22 cellular contexts compared by ENCODE assay signal in the genomic region with DNA sequence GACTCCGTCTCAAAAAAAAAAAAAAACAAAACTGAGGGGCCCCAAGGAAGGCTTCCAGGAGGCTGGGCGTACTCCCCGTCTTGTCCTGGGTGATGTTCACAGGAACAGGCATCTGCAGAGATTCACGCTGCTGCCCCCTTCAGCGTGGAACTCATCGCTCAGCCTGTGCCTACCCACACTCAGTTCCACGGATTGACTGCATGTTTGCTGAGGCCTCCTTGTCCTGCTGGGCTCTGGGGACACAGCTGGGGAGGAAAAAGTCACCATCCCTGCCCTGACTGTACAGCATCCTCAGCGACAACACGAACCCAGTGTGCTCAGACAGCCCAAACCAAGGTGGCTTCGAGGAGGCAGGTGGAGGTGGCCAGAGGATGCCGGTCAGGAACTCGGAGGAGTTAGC. TPM values are rescaled to one million over a fixed set of nuclear protein-coding genes. Genes with fewer than 3 reads are reported as not detected.
DNase-seq lines count a peak whose midpoint lies in the region; ATAC-seq, FAIRE-seq and TF ChIP-seq lines count a peak whose summit lies in the region.
"Had no signal": no experiment of that assay in that cellular context is flagged by ENCODE, and none has a peak within 500 bp of the region (broad histone marks: within the 10 kb centered on the region; RNA-seq: fewer than 3 reads in every experiment).

No MANE protein-coding gene starts in this region.

- H3K18ac ChIP-seq in H1 (ENCODE audit: extremely low read depth, low read length) = no peak overlapping the region; the same call in 1 of the 2 replicates

- DNase-seq in DMS53 (lab: John Stamatoyannopoulos, UW) (peak; percentile 9), DMS53 treated with DMSO at 0.1 percent for 48 hours (lab: John Stamatoyannopoulos, UW; ENCODE audit: unreplicated experiment) (no peak), HCT116 (ENCODE audit: low read depth, low spot score) (no peak), H1 (ENCODE audit: low read depth in 1 of 2, low spot score in 2 of 2) (no peak), osteoblast (ENCODE audit: insufficient read length, low spot score, missing footprints) (peak; percentile 50), superior temporal gyrus (ENCODE audit: extremely low spot score) (no peak), NCI-H2029 treated with DMSO at 0.1 percent for 48 hours (lab: John Stamatoyannopoulos, UW) (no peak)
- DNase-seq: CD4-positive, alpha-beta memory T cell; MM.1S; NCI-H1092; PC-3; RPMI8226; SHP77 treated with DMSO at 0.1 percent for 48 hours had no signal

- no peak overlapping the region for H2AK5ac ChIP-seq in H1 (ENCODE audit: low read depth, low read length)

- no peak for TF ChIP-seq POLR2A in HCT116 (IDR thresholded peaks at IDR 0.05; ENCODE audit: borderline replicate concordance, extremely low read depth, insufficient read depth, insufficient read length)
- no peak for TF ChIP-seq POLR2A in H1 (IDR thresholded peaks at IDR 0.05; ENCODE audit: control extremely low read depth in 1 of 2, low read depth in 2 of 2, low read length in 2 of 2)

- no peak overlapping the region for H3K56ac ChIP-seq in H1 (replicated peaks; ENCODE audit: insufficient read length, low read depth, low read length)

- intact Hi-C loops in HCT116 (cut with micrococcal nuclease) = no loop called here

- H2BK5ac ChIP-seq in H1 (ENCODE audit: low read depth, low read length) = no peak overlapping the region

- H3K4me2 ChIP-seq in HCT116 (ENCODE audit: low read length) = no peak overlapping the region
- no peak overlapping the region for H3K4me2 ChIP-seq in H1 (ENCODE audit: insufficient read depth in 1 of 2, low read depth in 2 of 2, low read length in 2 of 2)
- H3K4me2 ChIP-seq in osteoblast (ENCODE audit: insufficient read depth, low read length) = no peak overlapping the region

- H3K36me3 ChIP-seq in HCT116 (ENCODE audit: control insufficient read depth in 1 of 2, insufficient read depth in 2 of 2, low read length in 2 of 2) = no peaks in the 10 kb centered on the region
- no peaks in the 10 kb centered on the region for H3K36me3 ChIP-seq in H1 (ENCODE audit: control insufficient read depth in 2 of 4, insufficient read depth in 4 of 4, low read length in 3 of 4)
- H3K36me3 ChIP-seq in osteoblast (ENCODE audit: insufficient read depth, low read length) = no peaks in the 10 kb centered on the region
- H3K36me3 ChIP-seq: BE2C, HAP-1 had no signal

- H3K27ac ChIP-seq in HCT116 (ENCODE audit: low read depth, low read length) = no peak overlapping the region
- no peak overlapping the region for H3K27ac ChIP-seq in H1 (ENCODE audit: low read depth, low read length)
- no peak overlapping the region for H3K27ac ChIP-seq in osteoblast (ENCODE audit: low read depth, low read length)
- H3K27ac ChIP-seq: 22Rv1 had no signal

- POLR2A ChIA-PET in HCT116 (lab: Charles Lee) = no interaction called here
- POLR2A ChIA-PET in H1 (lab: Charles Lee; ENCODE audit: partially characterized antibody) = interaction anchor here (1.6 to 1.7 kb wide), 2 partner anchors 13 kb away, joined by 3 to 5 read pairs; no protein-coding TSS in a partner anchor

- TF ChIP-seq EP300 in H1 (IDR thresholded peaks at IDR 0.05; ENCODE audit: borderline replicate concordance in 1 of 2, low read depth in 2 of 2, low read length in 2 of 2) = no peak

- H4K8ac ChIP-seq in H1 (ENCODE audit: extremely low read depth, insufficient read depth, low read length) = peak overlapping the region; percentile 11; the same call in 1 of the 2 replicates

- BruUV-seq in HCT116 (replicated peaks; lab: Mats Ljungman, UMichigan) = no TSS peak

- no peak overlapping the region for H3K23ac ChIP-seq in H1 (ENCODE audit: insufficient read length)

- no peak overlapping the region for H2AFZ ChIP-seq in HCT116 (ENCODE audit: low read depth, low read length, poor library complexity, severe bottlenecking)
- H2AFZ ChIP-seq in H1 (ENCODE audit: low read length) = no peak overlapping the region
- no peak overlapping the region for H2AFZ ChIP-seq in osteoblast (ENCODE audit: low read length)

- RAD21 ChIA-PET in HCT116 (lab: Charles Lee; ENCODE audit: low non-redundant PET in 1 of 2, low total read pairs in 2 of 2, uncharacterized antibody in 2 of 2, unreplicated experiment in 2 of 2) = no interaction called here

- no peak for FAIRE-seq in H1 (lab: Jason Lieb, UNC)
- FAIRE-seq: GM12891, GM18507, HTR-8/SVneo had no signal

- peak overlapping the region; percentile 54 for H4K91ac ChIP-seq in H1 (replicated peaks; ENCODE audit: insufficient read length, low read length)

- ATAC-seq in HCT116 = peak; percentile 71
- ATAC-seq in GM18498 (IDR thresholded peaks at IDR 0.05; ENCODE audit: unreplicated experiment) = no peak
- ATAC-seq: PC-3 had no signal

- 79% methylated on average over 10 of the region's 12 CpGs; no CpG with 5 or more reads in 1 of the 2 experiments for WGBS in H1 (ENCODE audit: extremely low coverage in 1 of 2, insufficient coverage in 1 of 2, insufficient read length in 1 of 2, insufficient replicate concordance in 2 of 2, low coverage in 1 of 2, low lambda C conversion rate in 2 of 2, missing lambda C conversion rate in 1 of 2), 2 experiments

- no peaks in the 10 kb centered on the region for H3K9me2 ChIP-seq in HCT116 (ENCODE audit: insufficient read depth)

- no peak overlapping the region for H4K5ac ChIP-seq in H1 (ENCODE audit: insufficient read length, low read depth, low read length)

- H3K79me2 ChIP-seq in HCT116 (ENCODE audit: insufficient read depth, low read length) = no peaks in the 10 kb centered on the region
- H3K79me2 ChIP-seq in H1 (ENCODE audit: control insufficient read depth in 1 of 2, insufficient read depth in 2 of 2, low read length in 2 of 2) = no peaks in the 10 kb centered on the region
- no peaks in the 10 kb centered on the region for H3K79me2 ChIP-seq in osteoblast (ENCODE audit: insufficient read depth, low read length)

- H3K23me2 ChIP-seq in H1 (ENCODE audit: low read depth, low read length) = no peaks in the 10 kb centered on the region

- H3K27me3 ChIP-seq in HCT116 (ENCODE audit: insufficient read depth, low read length) = no peaks in the 10 kb centered on the region
- no peaks in the 10 kb centered on the region; a peak in 2 of 7 replicates for H3K27me3 ChIP-seq in H1 (replicated peaks in 1 of 4; ENCODE audit: control insufficient read depth in 3 of 4, extremely low read depth in 1 of 4, insufficient read depth in 3 of 4, low read length in 3 of 4)
- peaks cover 4% of the 10 kb centered on the region for H3K27me3 ChIP-seq in osteoblast (ENCODE audit: insufficient read depth, low read length)
- H3K27me3 ChIP-seq: BE2C had no signal

- H2BK120ac ChIP-seq in H1 (replicated peaks; ENCODE audit: low read depth, low read length) = no peak overlapping the region

- no peaks in the 10 kb centered on the region for H3K79me1 ChIP-seq in H1 (ENCODE audit: low read depth, low read length)

- H2BK12ac ChIP-seq in H1 (ENCODE audit: low read depth, low read length) = peak overlapping the region; percentile 43; the same call in 1 of the 2 replicates

- H3K4me3 ChIP-seq in HCT116 (replicated peaks in 1 of 2; ENCODE audit: low read depth in 1 of 2, low read length in 2 of 2) (no peak overlapping the region), H1 (ENCODE audit: extremely low read depth in 1 of 4, insufficient read depth in 2 of 4, low read depth in 3 of 4, low read length in 4 of 4) (no peak overlapping the region), osteoblast (ENCODE audit: insufficient read depth, low read length) (no peak overlapping the region)
- H3K4me3 ChIP-seq: HAP-1 had no signal

- peaks cover 0 to 10% of the 10 kb centered on the region in 2 experiments; a peak in 1 of 4 replicates for H3K4me1 ChIP-seq in HCT116 (ENCODE audit: control insufficient read depth in 1 of 2, insufficient read depth in 2 of 2, low read length in 2 of 2)
- H3K4me1 ChIP-seq in H1 (replicated peaks in 1 of 4; ENCODE audit: control insufficient read depth in 3 of 4, insufficient read depth in 4 of 4, low read length in 3 of 4) = peaks cover 0 to 5% (median 3%) of the 10 kb centered on the region in 4 experiments; a peak in 3 of 7 replicates
- no peaks in the 10 kb centered on the region for H3K4me1 ChIP-seq in osteoblast (ENCODE audit: insufficient read depth, low read length)
- H3K4me1 ChIP-seq: BE2C, HAP-1 had no signal

- H3K9me3 ChIP-seq in HCT116 (ENCODE audit: control insufficient read depth in 1 of 2, insufficient read depth in 1 of 2, low read depth in 1 of 2, low read length in 2 of 2) = no peaks in the 10 kb centered on the region
- H3K9me3 ChIP-seq in H1 (ENCODE audit: insufficient read depth in 2 of 2, low read depth in 1 of 2, low read length in 1 of 2) = no peaks in the 10 kb centered on the region
- H3K9me3 ChIP-seq in osteoblast (ENCODE audit: low read depth, low read length) = no peaks in the 10 kb centered on the region
- H3K9me3 ChIP-seq: BE2C, HAP-1 had no signal

- H3K9ac ChIP-seq in HCT116 (ENCODE audit: low read length) (no peak overlapping the region), H1 (replicated peaks in 1 of 4; ENCODE audit: extremely low read depth in 1 of 4, low read depth in 3 of 4, low read length in 3 of 4) (no peak overlapping the region)

- H3K14ac ChIP-seq in H1 (ENCODE audit: insufficient read length) = no peak overlapping the region

- no peak overlapping the region for H2BK15ac ChIP-seq in H1 (ENCODE audit: low read length)

- no peak overlapping the region for H3K4ac ChIP-seq in H1 (replicated peaks; ENCODE audit: insufficient read length, low read depth, low read length)

- no peaks in the 10 kb centered on the region for H4K20me1 ChIP-seq in HCT116 (ENCODE audit: insufficient read depth)
- H4K20me1 ChIP-seq in H1 (replicated peaks in 1 of 2; ENCODE audit: control insufficient read depth in 1 of 2, insufficient read depth in 2 of 2, low read length in 2 of 2) = peaks cover 0 to 8% of the 10 kb centered on the region in 2 experiments
- no peaks in the 10 kb centered on the region for H4K20me1 ChIP-seq in osteoblast (ENCODE audit: insufficient read depth, low read length)

- H2BK20ac ChIP-seq in H1 (ENCODE audit: low read length) = no peak overlapping the region

- TF ChIP-seq CTCF in HCT116 (IDR thresholded peaks at IDR 0.05 in 2 of 3, conservative IDR thresholded peaks at IDR 0.05 in 1 of 3; ENCODE audit: borderline replicate concordance in 1 of 3, insufficient read depth in 1 of 3, low read depth in 2 of 3, low read length in 2 of 3) (0 out of 6 replicates have a peak, but pooled peaks of 1 of the 3 experiments have one; percentile 8), H1 (IDR thresholded peaks at IDR 0.05; ENCODE audit: control extremely low read depth in 1 of 3, insufficient read depth in 1 of 3, low read depth in 1 of 3, low read length in 3 of 3) (no peak), osteoblast (IDR thresholded peaks at IDR 0.05; ENCODE audit: extremely low read depth, low read depth, low read length) (no peak)

- CTCF ChIA-PET in HCT116 (lab: Charles Lee) (no interaction called here), H1 (lab: Charles Lee; ENCODE audit: partially characterized antibody) (interaction anchor here (1.0 to 1.4 kb wide), 3 partner anchors 16 to 29 kb away, joined by 3 read pairs; no protein-coding TSS in a partner anchor)

- TF ChIP-seq RAD21 in HCT116 (IDR thresholded peaks at IDR 0.05; ENCODE audit: low read depth) (no peak), H1 (IDR thresholded peaks at IDR 0.05 in 1 of 2, conservative IDR thresholded peaks at IDR 0.05 in 1 of 2; ENCODE audit: low read depth in 2 of 2, low read length in 2 of 2) (no peak)

RNA-seq across cellular contexts. Expression of a gene that starts 12.9 kb away (rescaled TPM):
- total RNA-seq in HCT116 (2021; ENCODE audit: unreplicated experiment) = 19.8 TPM
- 21.7 and 26.8 TPM in 2 replicates for polyA plus RNA-seq in HCT116 (2012)
- total RNA-seq in H1 (2021; fragmentation: NEBNext Ultra II Directional; extraction: Animal tissue kit (Norgen Biotek cat#: 25700)) = 0.48 and 0.58 TPM in 2 replicates
- polyA plus RNA-seq in H1 (2011; rRNA removed) = 0.76 and 1.5 TPM in 2 replicates
- 1.2 TPM for polyA plus RNA-seq in H1 (2011; cell fraction: cytosol; rRNA removed)
- 2.4 TPM for polyA plus RNA-seq in H1 (2011; cell fraction: nucleus; rRNA removed)
- 0.53 to 0.86 TPM (median 0.70 TPM) in 4 replicates for polyA plus RNA-seq in H1 (2012, experiment 1 of 2)
- polyA plus RNA-seq in H1 (2012, experiment 2 of 2) = 0.34 TPM
- 0.34 TPM for polyA plus RNA-seq in H1 (2013, experiment 1 of 2)
- 0.48 TPM for polyA plus RNA-seq in H1 (2013, experiment 2 of 2)
- polyA minus RNA-seq in H1 (2011; rRNA and poly(A)+ RNA removed) = 0.16 and 0.22 TPM in 2 replicates
- polyA minus RNA-seq in H1 (2011; cell fraction: cytosol; rRNA and poly(A)+ RNA removed) = 0.59 TPM
- polyA minus RNA-seq in H1 (2011; cell fraction: nucleus; rRNA and poly(A)+ RNA removed) = 2.5 TPM
- total RNA-seq in osteoblast = 3.6 and 5.0 TPM in 2 replicates

RNA-seq across cellular contexts. Expression of a gene that starts 27.9 kb away (rescaled TPM):
- total RNA-seq in HCT116 (2021; ENCODE audit: unreplicated experiment) (0.61 TPM), osteoblast (0.29 and 0.72 TPM in 2 replicates)
- polyA plus RNA-seq in HCT116 (2012) = 0.80 and 1.0 TPM in 2 replicates
- total RNA-seq in H1 (2021; fragmentation: NEBNext Ultra II Directional; extraction: Animal tissue kit (Norgen Biotek cat#: 25700)) = 2.0 and 3.6 TPM in 2 replicates
- 4.2 and 7.5 TPM in 2 replicates for polyA plus RNA-seq in H1 (2011; rRNA removed)
- polyA plus RNA-seq in H1 (2011; cell fraction: cytosol; rRNA removed) = 5.4 TPM
- polyA plus RNA-seq in H1 (2011; cell fraction: nucleus; rRNA removed) = 27.9 TPM
- 3.8 to 7.5 TPM (median 5.9 TPM) in 4 replicates for polyA plus RNA-seq in H1 (2012, experiment 1 of 2)
- polyA plus RNA-seq in H1 (2012, experiment 2 of 2) = 2.7 TPM
- 3.8 TPM for polyA plus RNA-seq in H1 (2013, experiment 1 of 2)
- 4.0 TPM for polyA plus RNA-seq in H1 (2013, experiment 2 of 2)
- 2.3 and 3.2 TPM in 2 replicates for polyA minus RNA-seq in H1 (2011; rRNA and poly(A)+ RNA removed)
- 2.6 TPM for polyA minus RNA-seq in H1 (2011; cell fraction: cytosol; rRNA and poly(A)+ RNA removed)
- 4.1 TPM for polyA minus RNA-seq in H1 (2011; cell fraction: nucleus; rRNA and poly(A)+ RNA removed)
- total RNA-seq: CD4-positive, alpha-beta memory T cell; LHCN-M2 had no signal
- polyA plus RNA-seq: CD4-positive, alpha-beta memory T cell; IgD-negative memory B cell had no signal

RNA-seq across cellular contexts. Expression of a gene that starts 41.2 kb away (rescaled TPM):
- 3.9 TPM for total RNA-seq in HCT116 (2021; ENCODE audit: unreplicated experiment)
- polyA plus RNA-seq in HCT116 (2012) = 0.96 and 1.1 TPM in 2 replicates
- 5.8 and 7.0 TPM in 2 replicates for total RNA-seq in H1 (2021; fragmentation: NEBNext Ultra II Directional; extraction: Animal tissue kit (Norgen Biotek cat#: 25700))
- 3.7 and 4.6 TPM in 2 replicates for polyA plus RNA-seq in H1 (2011; rRNA removed)
- 3.9 TPM for polyA plus RNA-seq in H1 (2011; cell fraction: cytosol; rRNA removed)
- 12.8 TPM for polyA plus RNA-seq in H1 (2011; cell fraction: nucleus; rRNA removed)
- polyA plus RNA-seq in H1 (2012, experiment 1 of 2) = 3.2 to 3.9 TPM (median 3.6 TPM) in 4 replicates
- 1.7 TPM for polyA plus RNA-seq in H1 (2012, experiment 2 of 2)
- 3.0 TPM for polyA plus RNA-seq in H1 (2013, experiment 1 of 2)
- 2.4 TPM for polyA plus RNA-seq in H1 (2013, experiment 2 of 2)
- polyA minus RNA-seq in H1 (2011; rRNA and poly(A)+ RNA removed) = 18.3 and 19.3 TPM in 2 replicates
- polyA minus RNA-seq in H1 (2011; cell fraction: cytosol; rRNA and poly(A)+ RNA removed) = 6.3 TPM
- polyA minus RNA-seq in H1 (2011; cell fraction: nucleus; rRNA and poly(A)+ RNA removed) = 26.2 TPM
- 5.1 and 5.6 TPM in 2 replicates for total RNA-seq in osteoblast

Comparison
In these comparisons a context has a peak if more than half of its experiments do, and no peak if none do; other contexts are left out.
1. DNase-seq: peak in DMS53 (single experiment) and osteoblast (single experiment); none in DMS53 treated with DMSO at 0.1 percent for 48 hours (single experiment), HCT116 (single experiment), H1 (0 of 2), superior temporal gyrus (single experiment) and NCI-H2029 treated with DMSO at 0.1 percent for 48 hours (single experiment).